ENCODE assay signal across 2 cellular contexts in the genomic region with DNA sequence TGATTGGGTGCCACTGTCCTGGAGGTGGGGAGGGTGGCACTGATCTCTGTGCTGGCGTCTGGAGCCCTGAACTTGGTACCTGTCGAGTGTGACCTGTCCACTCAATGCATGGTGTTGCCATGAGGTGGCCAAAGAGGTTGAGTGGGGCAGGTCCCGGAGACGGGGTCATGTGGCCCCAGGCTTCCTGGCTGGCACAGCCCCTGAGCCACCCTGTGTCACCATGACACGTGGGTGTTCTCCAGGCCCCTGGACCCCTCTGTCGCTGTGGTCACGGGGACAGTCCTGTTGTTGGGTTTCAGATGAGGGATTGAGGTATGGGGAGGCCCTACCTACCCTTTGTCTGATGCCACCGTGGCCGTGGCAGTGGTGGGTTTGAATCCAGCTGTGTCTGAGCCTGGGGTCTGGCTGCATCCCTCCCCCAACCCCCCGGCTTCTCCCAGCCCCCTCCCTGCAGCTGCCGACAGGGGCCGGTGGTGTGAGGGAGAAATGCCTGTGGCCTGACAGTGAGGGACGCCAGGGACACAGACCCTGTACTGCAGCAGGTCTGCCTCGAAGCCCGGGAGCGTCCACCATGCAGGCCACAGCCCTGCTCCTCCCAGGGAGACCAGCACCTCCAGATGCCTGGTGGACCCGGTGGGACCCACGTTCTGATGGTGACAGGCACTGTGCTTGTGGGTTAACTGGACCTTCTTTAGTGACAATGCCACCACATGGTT.
TF ChIP-seq lines count a peak whose summit lies in the region.

No MANE protein-coding gene starts in this region.

TF ChIP-seq in SK-N-SH, 30 proteins besides CTCF, POLR2A, EP300 and RAD21 (continued from another document):
- TF ChIP-seq, protein P1, sequence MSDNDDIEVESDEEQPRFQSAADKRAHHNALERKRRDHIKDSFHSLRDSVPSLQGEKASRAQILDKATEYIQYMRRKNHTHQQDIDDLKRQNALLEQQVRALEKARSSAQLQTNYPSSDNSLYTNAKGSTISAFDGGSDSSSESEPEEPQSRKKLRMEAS (IDR thresholded peaks at IDR 0.05; ENCODE audit: low read depth): no peak
- TF ChIP-seq RXRA (IDR thresholded peaks at IDR 0.05; ENCODE audit: borderline replicate concordance, low read depth) (no peak), JUND (IDR thresholded peaks at IDR 0.05) (no peak), GATA2 (CRISPR knock-in tag; IDR thresholded peaks at IDR 0.05) (no peak), GABPA (IDR thresholded peaks at IDR 0.05; ENCODE audit: low read depth) (no peak), POLR2AphosphoS5 (IDR thresholded peaks at IDR 0.05; ENCODE audit: low read depth, low read length) (no peak), CHD2 (IDR thresholded peaks at IDR 0.05; ENCODE audit: low read length, partially characterized antibody) (no peak)
- TF ChIP-seq, protein P2, sequence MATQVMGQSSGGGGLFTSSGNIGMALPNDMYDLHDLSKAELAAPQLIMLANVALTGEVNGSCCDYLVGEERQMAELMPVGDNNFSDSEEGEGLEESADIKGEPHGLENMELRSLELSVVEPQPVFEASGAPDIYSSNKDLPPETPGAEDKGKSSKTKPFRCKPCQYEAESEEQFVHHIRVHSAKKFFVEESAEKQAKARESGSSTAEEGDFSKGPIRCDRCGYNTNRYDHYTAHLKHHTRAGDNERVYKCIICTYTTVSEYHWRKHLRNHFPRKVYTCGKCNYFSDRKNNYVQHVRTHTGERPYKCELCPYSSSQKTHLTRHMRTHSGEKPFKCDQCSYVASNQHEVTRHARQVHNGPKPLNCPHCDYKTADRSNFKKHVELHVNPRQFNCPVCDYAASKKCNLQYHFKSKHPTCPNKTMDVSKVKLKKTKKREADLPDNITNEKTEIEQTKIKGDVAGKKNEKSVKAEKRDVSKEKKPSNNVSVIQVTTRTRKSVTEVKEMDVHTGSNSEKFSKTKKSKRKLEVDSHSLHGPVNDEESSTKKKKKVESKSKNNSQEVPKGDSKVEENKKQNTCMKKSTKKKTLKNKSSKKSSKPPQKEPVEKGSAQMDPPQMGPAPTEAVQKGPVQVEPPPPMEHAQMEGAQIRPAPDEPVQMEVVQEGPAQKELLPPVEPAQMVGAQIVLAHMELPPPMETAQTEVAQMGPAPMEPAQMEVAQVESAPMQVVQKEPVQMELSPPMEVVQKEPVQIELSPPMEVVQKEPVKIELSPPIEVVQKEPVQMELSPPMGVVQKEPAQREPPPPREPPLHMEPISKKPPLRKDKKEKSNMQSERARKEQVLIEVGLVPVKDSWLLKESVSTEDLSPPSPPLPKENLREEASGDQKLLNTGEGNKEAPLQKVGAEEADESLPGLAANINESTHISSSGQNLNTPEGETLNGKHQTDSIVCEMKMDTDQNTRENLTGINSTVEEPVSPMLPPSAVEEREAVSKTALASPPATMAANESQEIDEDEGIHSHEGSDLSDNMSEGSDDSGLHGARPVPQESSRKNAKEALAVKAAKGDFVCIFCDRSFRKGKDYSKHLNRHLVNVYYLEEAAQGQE (IDR thresholded peaks at IDR 0.05; ENCODE audit: low read depth, low read length): no peak
- TF ChIP-seq, protein P3, sequence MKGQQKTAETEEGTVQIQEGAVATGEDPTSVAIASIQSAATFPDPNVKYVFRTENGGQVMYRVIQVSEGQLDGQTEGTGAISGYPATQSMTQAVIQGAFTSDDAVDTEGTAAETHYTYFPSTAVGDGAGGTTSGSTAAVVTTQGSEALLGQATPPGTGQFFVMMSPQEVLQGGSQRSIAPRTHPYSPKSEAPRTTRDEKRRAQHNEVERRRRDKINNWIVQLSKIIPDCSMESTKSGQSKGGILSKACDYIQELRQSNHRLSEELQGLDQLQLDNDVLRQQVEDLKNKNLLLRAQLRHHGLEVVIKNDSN (IDR thresholded peaks at IDR 0.05; ENCODE audit: borderline replicate concordance, low read depth): no peak

TF ChIP-seq in SK-N-SH treated with all-trans-retinoic acid at 6 μM for 48 hours, 23 proteins besides CTCF, POLR2A, EP300 and RAD21 (continued from another document):
- TF ChIP-seq, protein P4, sequence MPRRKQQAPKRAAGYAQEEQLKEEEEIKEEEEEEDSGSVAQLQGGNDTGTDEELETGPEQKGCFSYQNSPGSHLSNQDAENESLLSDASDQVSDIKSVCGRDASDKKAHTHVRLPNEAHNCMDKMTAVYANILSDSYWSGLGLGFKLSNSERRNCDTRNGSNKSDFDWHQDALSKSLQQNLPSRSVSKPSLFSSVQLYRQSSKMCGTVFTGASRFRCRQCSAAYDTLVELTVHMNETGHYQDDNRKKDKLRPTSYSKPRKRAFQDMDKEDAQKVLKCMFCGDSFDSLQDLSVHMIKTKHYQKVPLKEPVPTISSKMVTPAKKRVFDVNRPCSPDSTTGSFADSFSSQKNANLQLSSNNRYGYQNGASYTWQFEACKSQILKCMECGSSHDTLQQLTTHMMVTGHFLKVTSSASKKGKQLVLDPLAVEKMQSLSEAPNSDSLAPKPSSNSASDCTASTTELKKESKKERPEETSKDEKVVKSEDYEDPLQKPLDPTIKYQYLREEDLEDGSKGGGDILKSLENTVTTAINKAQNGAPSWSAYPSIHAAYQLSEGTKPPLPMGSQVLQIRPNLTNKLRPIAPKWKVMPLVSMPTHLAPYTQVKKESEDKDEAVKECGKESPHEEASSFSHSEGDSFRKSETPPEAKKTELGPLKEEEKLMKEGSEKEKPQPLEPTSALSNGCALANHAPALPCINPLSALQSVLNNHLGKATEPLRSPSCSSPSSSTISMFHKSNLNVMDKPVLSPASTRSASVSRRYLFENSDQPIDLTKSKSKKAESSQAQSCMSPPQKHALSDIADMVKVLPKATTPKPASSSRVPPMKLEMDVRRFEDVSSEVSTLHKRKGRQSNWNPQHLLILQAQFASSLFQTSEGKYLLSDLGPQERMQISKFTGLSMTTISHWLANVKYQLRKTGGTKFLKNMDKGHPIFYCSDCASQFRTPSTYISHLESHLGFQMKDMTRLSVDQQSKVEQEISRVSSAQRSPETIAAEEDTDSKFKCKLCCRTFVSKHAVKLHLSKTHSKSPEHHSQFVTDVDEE (CRISPR knock-in tag; IDR thresholded peaks at IDR 0.05): no peak
